ENCODE assay signal across 24 cellular contexts in the genomic region with DNA sequence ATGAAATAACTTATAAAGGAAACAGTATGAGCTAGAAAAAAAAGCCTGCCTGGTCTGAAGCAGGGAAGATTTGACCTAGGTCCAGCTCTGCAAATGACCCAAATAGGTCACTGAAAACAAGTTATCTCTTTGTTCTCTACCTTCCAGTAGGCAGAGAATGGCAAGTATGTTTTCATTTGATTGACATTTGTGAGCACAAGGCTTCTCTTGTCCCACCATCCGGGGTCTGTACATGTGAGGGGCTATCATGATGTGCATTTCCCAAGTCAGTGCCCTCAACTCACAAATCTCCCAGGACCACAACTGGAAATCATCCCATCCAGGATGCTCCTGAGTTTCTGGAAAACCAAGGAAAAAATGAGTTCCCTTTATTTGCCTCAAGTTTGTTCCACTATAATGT.
"Had no signal": no experiment of that assay in that cellular context is flagged by ENCODE, and none has a peak within 500 bp of the region (broad histone marks: within the 10 kb centered on the region; RNA-seq: fewer than 3 reads in every experiment).

No MANE protein-coding gene starts in this region.

- DNase-seq: Kasumi-1, MM.1S, NCI-H1092 treated with DMSO at 0.1 percent for 48 hours, NCI-H1436, NCI-H187, NCI-H2029, NCI-H2081 treated with DMSO at 0.1 percent for 48 hours, NCI-H2171, NCI-H226, NCI-H446, NCI-H510A, NCI-H524 treated with DMSO at 0.1 percent for 48 hours, NCI-H69, NCI-H774, Right ventricle myocardium superior, RPMI8226, SIG-M5 had no signal

- FAIRE-seq: HTR-8/SVneo, K562, RCC 7860 had no signal

- H3K27me3 Mint-ChIP-seq: IgD-negative memory B cell had no signal

- H3K9me3 Mint-ChIP-seq: IgD-negative memory B cell had no signal

- H3K27ac Mint-ChIP-seq: IgD-negative memory B cell had no signal

- H3K9ac ChIP-seq: KMS-11 had no signal

- H3K4me3 Mint-ChIP-seq: IgD-negative memory B cell had no signal

- ATAC-seq: K562, SK-N-SH treated with all-trans-retinoic acid at 6 μM for 48 hours had no signal

- H3K4me2 ChIP-seq: KMS-11 had no signal

- H3K27ac ChIP-seq: HL-60, KMS-11 had no signal

- H3K4me3 ChIP-seq: K562 had no signal
